16 cellular contexts compared by ENCODE assay signal in the genomic region with DNA sequence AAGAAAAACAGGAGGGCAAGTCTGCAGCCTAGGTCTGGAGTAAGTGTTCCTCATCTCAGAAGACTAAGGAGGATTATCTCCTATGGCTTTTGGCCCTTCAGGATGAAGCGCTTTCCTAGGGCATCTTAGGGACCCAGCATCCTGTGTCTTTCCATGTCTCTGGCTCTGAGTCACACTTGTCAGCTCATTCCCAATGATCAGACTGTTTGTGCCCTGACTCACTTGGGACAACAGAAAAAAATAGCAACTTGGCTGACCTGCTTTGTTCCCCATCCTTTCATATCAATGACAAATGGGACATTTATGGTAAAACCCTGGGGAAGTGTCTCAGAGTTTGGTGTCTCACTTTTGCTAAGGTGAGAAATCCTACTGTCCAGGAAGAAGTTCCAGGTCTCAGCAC.
A peak's percentile ranks its signal among the peaks of the same experiment; 100 is the strongest.
DNase-seq lines count a peak whose midpoint lies in the region; ATAC-seq and TF ChIP-seq lines count a peak whose summit lies in the region.
"Had no signal": no experiment of that assay in that cellular context is flagged by ENCODE, and none has a peak within 500 bp of the region (broad histone marks: within the 10 kb centered on the region; RNA-seq: fewer than 3 reads in every experiment).

No MANE protein-coding gene starts in this region.

- peak; percentile 56 for DNase-seq in Caki2 (ENCODE audit: low read depth)
- peak; percentile 20 for DNase-seq in NCI-H82 treated with DMSO at 0.1 percent for 48 hours (lab: John Stamatoyannopoulos, UW; ENCODE audit: unreplicated experiment)
- no peak for DNase-seq in chondrocyte (ENCODE audit: low spot score)
- DNase-seq in upper lobe of left lung = no peak
- DNase-seq in NCI-H2196 treated with DMSO at 0.1 percent for 48 hours (lab: John Stamatoyannopoulos, UW; ENCODE audit: unreplicated experiment) = no peak
- DNase-seq in activated CD8-positive, alpha-beta T cell treated with anti-CD3 and anti-CD28 coated beads for 36 hours = no peak
- DNase-seq: activated CD4-positive, alpha-beta T cell treated with anti-CD3 and anti-CD28 coated beads for 48 hours; NCI-H1417 treated with DMSO at 0.1 percent for 48 hours; NCI-H345; T-helper 17 cell had no signal

- TF ChIP-seq EP300 in upper lobe of left lung (IDR thresholded peaks at IDR 0.05) = no peak

- H3K36me3 Mint-ChIP-seq in chondrocyte (ENCODE audit: low read depth) = peaks cover 1% of the 10 kb centered on the region
- no peaks in the 10 kb centered on the region for H3K36me3 Mint-ChIP-seq in activated CD8-positive, alpha-beta T cell treated with anti-CD3 and anti-CD28 coated beads for 36 hours (ENCODE audit: low read depth)

- intact Hi-C loops in activated CD8-positive, alpha-beta T cell treated with anti-CD3 and anti-CD28 coated beads for 36 hours (cut with micrococcal nuclease) = no loop called here

- peaks cover 50% of the 10 kb centered on the region for H3K4me1 Mint-ChIP-seq in chondrocyte (ENCODE audit: low read depth)
- no peaks in the 10 kb centered on the region for H3K4me1 Mint-ChIP-seq in activated CD8-positive, alpha-beta T cell treated with anti-CD3 and anti-CD28 coated beads for 36 hours (ENCODE audit: low read depth)
- H3K4me1 Mint-ChIP-seq: IgD-negative memory B cell, T-helper 17 cell had no signal

- CTCF ChIA-PET in activated CD8-positive, alpha-beta T cell treated with anti-CD3 and anti-CD28 coated beads for 36 hours (lab: Charles Lee) = no interaction called here

- H3K27me3 ChIP-seq in upper lobe of left lung = no peaks in the 10 kb centered on the region

- no peaks in the 10 kb centered on the region for H3K9me3 ChIP-seq in mesodermal cell (ENCODE audit: control insufficient read depth, low read length)
- no peaks in the 10 kb centered on the region for H3K9me3 ChIP-seq in upper lobe of left lung
- H3K9me3 ChIP-seq: prostate gland had no signal

- TF ChIP-seq POLR2A in upper lobe of left lung (IDR thresholded peaks at IDR 0.05) = no peak

- 93 to 100% methylated on average over 1 of the region's 1 CpG for WGBS in mesodermal cell (ENCODE audit: insufficient coverage in 2 of 2), 2 experiments
- WGBS in upper lobe of left lung, 2 donors = 95 to 100% methylated on average over 1 of the region's 1 CpG

- no peaks in the 10 kb centered on the region for H3K27me3 Mint-ChIP-seq in chondrocyte (ENCODE audit: low read depth)
- H3K27me3 Mint-ChIP-seq in activated CD8-positive, alpha-beta T cell treated with anti-CD3 and anti-CD28 coated beads for 36 hours = no peaks in the 10 kb centered on the region
- H3K27me3 Mint-ChIP-seq: dendritic cell treated with granulocyte-macrophage colony-stimulating factor and Interleukin-4, amounts not matched to agents 40 ng/mL and 50 ng/mL, for 4 days; IgD-negative memory B cell; T-helper 17 cell had no signal

- POLR2A ChIA-PET in activated CD8-positive, alpha-beta T cell treated with anti-CD3 and anti-CD28 coated beads for 36 hours (lab: Charles Lee) = no interaction called here

- H3K4me1 ChIP-seq in mesodermal cell (ENCODE audit: control insufficient read depth, insufficient read depth, low read length, poor library complexity, severe bottlenecking) (peaks cover 34% of the 10 kb centered on the region), upper lobe of left lung (no peaks in the 10 kb centered on the region)
- H3K4me1 ChIP-seq: prostate gland had no signal

- H3K27ac Mint-ChIP-seq in chondrocyte (ENCODE audit: unreplicated experiment) = peak overlapping the region; percentile 46
- no peak overlapping the region for H3K27ac Mint-ChIP-seq in activated CD8-positive, alpha-beta T cell treated with anti-CD3 and anti-CD28 coated beads for 36 hours
- H3K27ac Mint-ChIP-seq: dendritic cell treated with granulocyte-macrophage colony-stimulating factor and Interleukin-4, amounts not matched to agents 40 ng/mL and 50 ng/mL, for 4 days; IgD-negative memory B cell; T-helper 17 cell had no signal

- no peak overlapping the region for H3K4me3 Mint-ChIP-seq in chondrocyte (ENCODE audit: unreplicated experiment)
- H3K4me3 Mint-ChIP-seq in activated CD8-positive, alpha-beta T cell treated with anti-CD3 and anti-CD28 coated beads for 36 hours = no peak overlapping the region
- H3K4me3 Mint-ChIP-seq: dendritic cell treated with granulocyte-macrophage colony-stimulating factor and Interleukin-4, amounts not matched to agents 40 ng/mL and 50 ng/mL, for 4 days; IgD-negative memory B cell; T-helper 17 cell had no signal

- in situ Hi-C loops in Caki2 (cut with HindIII; ENCODE audit: low pct_unique_long_range_greater_than_20kb, low sequenced_read_pairs) = no loop called here

- H3K27ac ChIP-seq in mesodermal cell (ENCODE audit: low read depth, low read length, severe bottlenecking) (peak overlapping the region; percentile 10), upper lobe of left lung (no peak overlapping the region)
- H3K27ac ChIP-seq: C4-2B, prostate gland had no signal

- TF ChIP-seq CTCF in chondrocyte (IDR thresholded peaks at IDR 0.05) = no peak
- no peak for TF ChIP-seq CTCF in upper lobe of left lung (IDR thresholded peaks at IDR 0.05)
- TF ChIP-seq CTCF in activated CD8-positive, alpha-beta T cell treated with anti-CD3 and anti-CD28 coated beads for 36 hours (IDR thresholded peaks at IDR 0.05) = no peak

- H3K4me3 ChIP-seq in mesodermal cell (ENCODE audit: extremely low read depth, insufficient read depth, low read length, poor library complexity, severe bottlenecking) (no peak overlapping the region), upper lobe of left lung (no peak overlapping the region)
- H3K4me3 ChIP-seq: prostate gland had no signal

- no peaks in the 10 kb centered on the region for H3K36me3 ChIP-seq in mesodermal cell (ENCODE audit: control insufficient read depth, insufficient read depth, low read length)
- H3K36me3 ChIP-seq in upper lobe of left lung = no peaks in the 10 kb centered on the region
- H3K36me3 ChIP-seq: prostate gland had no signal

- H3K9me3 Mint-ChIP-seq in chondrocyte (ENCODE audit: low read depth) = no peaks in the 10 kb centered on the region
- no peaks in the 10 kb centered on the region for H3K9me3 Mint-ChIP-seq in activated CD8-positive, alpha-beta T cell treated with anti-CD3 and anti-CD28 coated beads for 36 hours
- H3K9me3 Mint-ChIP-seq: dendritic cell treated with granulocyte-macrophage colony-stimulating factor and Interleukin-4, amounts not matched to agents 40 ng/mL and 50 ng/mL, for 4 days; IgD-negative memory B cell had no signal

- ATAC-seq in GM21619 (IDR thresholded peaks at IDR 0.05; ENCODE audit: unreplicated experiment) (no peak), upper lobe of left lung (ENCODE audit: low FRiP score in 2 of 2) (no peak)
- ATAC-seq in activated CD8-positive, alpha-beta T cell treated with anti-CD3 and anti-CD28 coated beads for 36 hours = no peak
- ATAC-seq: T-helper 17 cell had no signal

Comparison
In these comparisons a context has a peak if more than half of its experiments do, and no peak if none do; other contexts are left out.
1. DNase-seq: peak in Caki2 (single experiment) and NCI-H82 treated with DMSO at 0.1 percent for 48 hours (single experiment); none in chondrocyte (single experiment), upper lobe of left lung (0 of 2), NCI-H2196 treated with DMSO at 0.1 percent for 48 hours (single experiment) and activated CD8-positive, alpha-beta T cell treated with anti-CD3 and anti-CD28 coated beads for 36 hours (single experiment).